In genomic region chr5:111358726-111359125, GRCh38 we compare ENCODE assay signal across 5 cellular contexts.
DNase-seq lines count a peak whose midpoint lies in the region; ATAC-seq, FAIRE-seq and TF ChIP-seq lines count a peak whose summit lies in the region.
"Not testable (repeated sequence)": the region's sequence is repeated elsewhere in the genome, so short reads cannot be mapped to it uniquely, and the experiment has no call there.

No MANE protein-coding gene starts in this region.

- not testable (repeated sequence) for H3K27me3 ChIP-seq in CD8-positive, alpha-beta T cell (ENCODE audit: insufficient read depth, low read length); GM12878 (replicated peaks in 1 of 2; ENCODE audit: control insufficient read depth in 2 of 2, insufficient read depth in 2 of 2, low read length in 1 of 2)

- not testable (repeated sequence) for H3K4me3 ChIP-seq in CD8-positive, alpha-beta T cell (ENCODE audit: low read depth, low read length); GM12878

- not testable (repeated sequence) for H3K36me3 ChIP-seq in CD8-positive, alpha-beta T cell (ENCODE audit: insufficient read depth, low read length); GM12878 (ENCODE audit: control insufficient read depth in 2 of 2, insufficient read depth in 2 of 2, low read length in 1 of 2)

- not testable (repeated sequence) for H3K4me2 ChIP-seq in GM12878 (ENCODE audit: control insufficient read depth, insufficient read depth)

- POLR2A ChIA-PET in CD8-positive, alpha-beta T cell (lab: Charles Lee); activated CD4-positive, alpha-beta T cell treated with anti-CD3 and anti-CD28 coated beads for 36 hours (lab: Charles Lee); GM12878 (lab: Charles Lee): not testable (repeated sequence)

- H3K9me3 ChIP-seq in CD8-positive, alpha-beta T cell (ENCODE audit: low read length); GM12878 (replicated peaks; ENCODE audit: control insufficient read depth, insufficient read depth, low read length): not testable (repeated sequence)

- H3K4me3 Mint-ChIP-seq in CD8-positive, alpha-beta T cell; activated CD4-positive, alpha-beta T cell treated with anti-CD3 and anti-CD28 coated beads for 36 hours; activated naive CD4-positive, alpha-beta T cell treated with anti-CD3 and anti-CD28 coated beads, Interleukin-2, amount 50 U/mL, for 24 hours: not testable (repeated sequence)

- TF ChIP-seq POLR2A in GM12878 (IDR thresholded peaks at IDR 0.05; ENCODE audit: low read depth, low read length): not testable (repeated sequence)

- not testable (repeated sequence) for TF ChIP-seq EP300 in GM12878 (IDR thresholded peaks at IDR 0.05; ENCODE audit: borderline replicate concordance in 1 of 2, control insufficient read depth in 1 of 2, low read depth in 2 of 2, low read length in 2 of 2)

- not testable (repeated sequence) for H3K79me2 ChIP-seq in GM12878 (ENCODE audit: control insufficient read depth, insufficient read depth, low read length)

- ATAC-seq in CD8-positive, alpha-beta T cell; activated CD4-positive, alpha-beta T cell treated with anti-CD3 and anti-CD28 coated beads for 36 hours; GM12878: not testable (repeated sequence)

- peak overlapping the region; percentile 57 for H3K27ac Mint-ChIP-seq in CD8-positive, alpha-beta T cell
- H3K27ac Mint-ChIP-seq in activated CD4-positive, alpha-beta T cell treated with anti-CD3 and anti-CD28 coated beads for 36 hours: peak overlapping the region; percentile 48
- H3K27ac Mint-ChIP-seq in activated naive CD4-positive, alpha-beta T cell treated with anti-CD3 and anti-CD28 coated beads, Interleukin-2, amount 50 U/mL, for 24 hours: peak overlapping the region; percentile 32

- not testable (repeated sequence) for TF ChIP-seq RAD21 in GM12878 (IDR thresholded peaks at IDR 0.05; ENCODE audit: insufficient read depth, low read depth, low read length)

- not testable (repeated sequence) for BruUV-seq in GM12878 (replicated peaks; lab: Mats Ljungman, UMichigan)

- in situ Hi-C loops in GM12878 (cut with MboI): not testable (repeated sequence)

- CTCF ChIA-PET in CD8-positive, alpha-beta T cell (lab: Charles Lee); GM12878 (lab: Yijun Ruan, JAX): not testable (repeated sequence)
- CTCF ChIA-PET in activated CD4-positive, alpha-beta T cell treated with anti-CD3 and anti-CD28 coated beads for 36 hours (lab: Charles Lee): interaction anchor here (1.0 kb wide), 1 partner anchor 80 kb away, joined by 3 read pairs; no protein-coding TSS in a partner anchor

- FAIRE-seq in GM12878 (lab: Jason Lieb, UNC): peak; percentile 7

- not testable (repeated sequence) for DNase-seq in CD8-positive, alpha-beta T cell; activated CD4-positive, alpha-beta T cell treated with anti-CD3 and anti-CD28 coated beads for 36 hours; GM12878 (ENCODE audit: low read depth, low spot score)
- peak; percentile 2 for DNase-seq in NCI-H2171 treated with DMSO at 0.1 percent for 48 hours (lab: John Stamatoyannopoulos, UW)

- RAD21 ChIA-PET in GM12878 (lab: Charles Lee; ENCODE audit: unreplicated experiment): not testable (repeated sequence)

- SMC1A ChIA-PET in GM12878 (lab: Charles Lee; ENCODE audit: uncharacterized antibody, unreplicated experiment): not testable (repeated sequence)

- TF ChIP-seq CTCF in CD8-positive, alpha-beta T cell (IDR thresholded peaks at IDR 0.05); GM12878 (IDR thresholded peaks at IDR 0.05 in 2 of 3, conservative IDR thresholded peaks at IDR 0.05 in 1 of 3; ENCODE audit: control insufficient read depth in 2 of 3, extremely low read depth in 1 of 3, insufficient read depth in 1 of 3, low read depth in 3 of 3, low read length in 3 of 3): not testable (repeated sequence)

- not testable (repeated sequence) for H3K9ac ChIP-seq in GM12878 (ENCODE audit: control insufficient read depth, insufficient read depth, low read length)

- not testable (repeated sequence) for H3K27me3 Mint-ChIP-seq in CD8-positive, alpha-beta T cell (ENCODE audit: low read depth); activated CD4-positive, alpha-beta T cell treated with anti-CD3 and anti-CD28 coated beads for 36 hours; activated naive CD4-positive, alpha-beta T cell treated with anti-CD3 and anti-CD28 coated beads, Interleukin-2, amount 50 U/mL, for 24 hours

- WGBS in GM12878 (ENCODE audit: insufficient coverage, insufficient replicate concordance, low lambda C conversion rate, missing lambda C conversion rate): 58% methylated on average over 1 of the region's 1 CpG

- H3K4me1 Mint-ChIP-seq in CD8-positive, alpha-beta T cell (ENCODE audit: low read depth): peaks cover 48% of the 10 kb centered on the region
- H3K4me1 Mint-ChIP-seq in activated CD4-positive, alpha-beta T cell treated with anti-CD3 and anti-CD28 coated beads for 36 hours: peaks cover 42% of the 10 kb centered on the region
- peaks cover 50% of the 10 kb centered on the region for H3K4me1 Mint-ChIP-seq in activated naive CD4-positive, alpha-beta T cell treated with anti-CD3 and anti-CD28 coated beads, Interleukin-2, amount 50 U/mL, for 24 hours

- H3K4me1 ChIP-seq in CD8-positive, alpha-beta T cell (ENCODE audit: insufficient read depth, low read length); GM12878 (ENCODE audit: control insufficient read depth, insufficient read depth, low read length): not testable (repeated sequence)

- not testable (repeated sequence) for H2AFZ ChIP-seq in GM12878 (ENCODE audit: control insufficient read depth, low read depth, low read length)

- intact Hi-C loops in CD8-positive, alpha-beta T cell (cut with DNase I, micrococcal nuclease); activated CD4-positive, alpha-beta T cell treated with anti-CD3 and anti-CD28 coated beads for 36 hours (cut with DNase I, micrococcal nuclease); GM12878 (cut with micrococcal nuclease; ENCODE audit: unreplicated experiment): not testable (repeated sequence)

- not testable (repeated sequence) for H4K20me1 ChIP-seq in GM12878 (ENCODE audit: control insufficient read depth, insufficient read depth)

- H3K27ac ChIP-seq in CD8-positive, alpha-beta T cell (ENCODE audit: low read depth, low read length); GM12878 (ENCODE audit: control insufficient read depth, insufficient read depth): not testable (repeated sequence)

- peaks cover 55% of the 10 kb centered on the region for H3K36me3 Mint-ChIP-seq in CD8-positive, alpha-beta T cell
- peaks cover 40% of the 10 kb centered on the region for H3K36me3 Mint-ChIP-seq in activated CD4-positive, alpha-beta T cell treated with anti-CD3 and anti-CD28 coated beads for 36 hours (ENCODE audit: low read depth)
- H3K36me3 Mint-ChIP-seq in activated naive CD4-positive, alpha-beta T cell treated with anti-CD3 and anti-CD28 coated beads, Interleukin-2, amount 50 U/mL, for 24 hours: peaks cover 30% of the 10 kb centered on the region

- not testable (repeated sequence) for H3K9me3 Mint-ChIP-seq in CD8-positive, alpha-beta T cell; activated CD4-positive, alpha-beta T cell treated with anti-CD3 and anti-CD28 coated beads for 36 hours (ENCODE audit: low read depth); activated naive CD4-positive, alpha-beta T cell treated with anti-CD3 and anti-CD28 coated beads, Interleukin-2, amount 50 U/mL, for 24 hours
